Comparison of ENCODE assay signal across 11 cellular contexts in genomic region chr20:49889245-49889942, GRCh38. TPM values are rescaled to one million over a fixed set of nuclear protein-coding genes. Genes with fewer than 3 reads are reported as not detected.
DNase-seq lines count a peak whose midpoint lies in the region; ATAC-seq, FAIRE-seq and TF ChIP-seq lines count a peak whose summit lies in the region.
"Had no signal": no experiment of that assay in that cellular context is flagged by ENCODE, and none has a peak within 500 bp of the region (broad histone marks: within the 10 kb centered on the region; RNA-seq: fewer than 3 reads in every experiment).

No MANE protein-coding gene starts in this region.

- no peaks in the 10 kb centered on the region for H3K9me3 ChIP-seq in Caco-2
- H3K9me3 ChIP-seq in PC-9 (ENCODE audit: insufficient read depth, low read depth) = no peaks in the 10 kb centered on the region
- no peaks in the 10 kb centered on the region for H3K9me3 ChIP-seq in pancreas
- H3K9me3 ChIP-seq: tibial nerve had no signal

- DNase-seq in Caco-2 = no peak
- no peak for DNase-seq in PC-9
- DNase-seq in dorsolateral prefrontal cortex = peak in 1 of 10 donors; percentile 26
- DNase-seq in pancreas = peak in 2 of 6 donors; percentile 42 to 56
- no peak for DNase-seq in medulla oblongata (ENCODE audit: extremely low spot score)
- DNase-seq in KG1 (lab: John Stamatoyannopoulos, UW) = no peak
- DNase-seq: activated gamma-delta T cell had no signal

- POLR2A ChIA-PET in Caco-2 (lab: Charles Lee) (interaction anchor here (0.6 kb wide), 1 partner anchor 27 kb away, joined by 9 read pairs; no protein-coding TSS in a partner anchor), PC-9 (lab: Charles Lee; ENCODE audit: unreplicated experiment) (no interaction called here)

- intact Hi-C loops in Caco-2 (cut with micrococcal nuclease; ENCODE audit: unreplicated experiment) (no loop called here), PC-9 (cut with micrococcal nuclease; ENCODE audit: unreplicated experiment) (loop anchor here (5.0 kb wide), 1 partner anchor 117 kb away; no protein-coding TSS in a partner anchor), dorsolateral prefrontal cortex (cut with DNase I) (loop anchor here (2.0 to 5.0 kb wide), 6 partner anchors 19 to 557 kb away; partner anchors contain the start of gene B4GALT5 (in 1 of the 2)), pancreas (cut with DNase I) (no loop called here)

- FAIRE-seq in pancreas (lab: Jason Lieb, UNC) = no peak

- 48% methylated on average over 5 of the region's 5 CpGs for WGBS in pancreas, 2 donors

- H3K4me3 Mint-ChIP-seq in Caco-2 (ENCODE audit: unreplicated experiment) = no peak overlapping the region
- H3K4me3 Mint-ChIP-seq: activated CD4-positive, alpha-beta T cell treated with anti-CD3 and anti-CD28 coated beads, Interleukin-2, amount 10 ng/mL, durations not matched to agents 7 days and 5 days had no signal

- no TSS peak for BruUV-seq in Caco-2 (replicated peaks; lab: Mats Ljungman, UMichigan)
- no TSS peak for BruUV-seq in PC-9 (replicated peaks; lab: Mats Ljungman, UMichigan)

- no peaks in the 10 kb centered on the region for H3K4me1 ChIP-seq in Caco-2
- H3K4me1 ChIP-seq in PC-9 (replicated peaks; ENCODE audit: insufficient read depth) = peaks cover 44% of the 10 kb centered on the region
- H3K4me1 ChIP-seq in pancreas = peaks cover 14 to 20% (median 19%) of the 10 kb centered on the region in 3 donors

- H4K20me1 ChIP-seq in PC-9 (ENCODE audit: insufficient read depth) = no peaks in the 10 kb centered on the region

- no peaks in the 10 kb centered on the region for H3K9me3 Mint-ChIP-seq in Caco-2 (ENCODE audit: unreplicated experiment)
- H3K9me3 Mint-ChIP-seq: activated CD4-positive, alpha-beta T cell treated with anti-CD3 and anti-CD28 coated beads, Interleukin-2, amount 10 ng/mL, durations not matched to agents 7 days and 5 days had no signal

- no peak overlapping the region for H3K4me3 ChIP-seq in Caco-2 (ENCODE audit: low read depth, low read length)
- H3K4me3 ChIP-seq in PC-9 = no peak overlapping the region
- H3K4me3 ChIP-seq in dorsolateral prefrontal cortex = no peak overlapping the region
- no peak overlapping the region for H3K4me3 ChIP-seq in pancreas
- H3K4me3 ChIP-seq: tibial nerve had no signal

- peak overlapping the region; percentile 37 for H3K4me2 ChIP-seq in PC-9

- CTCF ChIA-PET in Caco-2 (lab: Charles Lee) (interaction anchor here (1.0 to 2.0 kb wide), 6 partner anchors 12 to 279 kb away, joined by 3 to 24 read pairs (median 4); no protein-coding TSS in a partner anchor), PC-9 (lab: Charles Lee) (interaction anchor here (0.5 to 1.1 kb wide), 5 partner anchors 45 to 230 kb away, joined by 3 to 8 read pairs (median 3); no protein-coding TSS in a partner anchor)

- H3K36me3 Mint-ChIP-seq in Caco-2 (ENCODE audit: insufficient read depth, unreplicated experiment) = peaks cover 29% of the 10 kb centered on the region

- H2AFZ ChIP-seq in PC-9 = no peak overlapping the region

- no peaks in the 10 kb centered on the region for H3K9me2 ChIP-seq in PC-9 (ENCODE audit: insufficient read depth)

- H3K79me2 ChIP-seq in PC-9 (ENCODE audit: low read depth) = no peaks in the 10 kb centered on the region

- H3K27ac Mint-ChIP-seq in Caco-2 (ENCODE audit: unreplicated experiment) = peak overlapping the region; percentile 14

- H3K27me3 ChIP-seq in Caco-2 (replicated peaks; ENCODE audit: control insufficient read depth, insufficient read depth, low read length) (no peaks in the 10 kb centered on the region), PC-9 (ENCODE audit: insufficient read depth, low read depth) (no peaks in the 10 kb centered on the region), dorsolateral prefrontal cortex (no peaks in the 10 kb centered on the region), pancreas (no peaks in the 10 kb centered on the region)
- H3K27me3 ChIP-seq: tibial nerve had no signal

- no peaks in the 10 kb centered on the region for H3K27me3 Mint-ChIP-seq in Caco-2 (ENCODE audit: insufficient read depth, unreplicated experiment)
- H3K27me3 Mint-ChIP-seq: activated CD4-positive, alpha-beta T cell treated with anti-CD3 and anti-CD28 coated beads, Interleukin-2, amount 10 ng/mL, durations not matched to agents 7 days and 5 days had no signal

- H3F3A ChIP-seq in PC-9 (ENCODE audit: insufficient read depth, low read depth) = peaks cover 38% of the 10 kb centered on the region

- H3K27ac ChIP-seq in PC-9 (peak overlapping the region; percentile 7; the same call in 1 of the 2 replicates), dorsolateral prefrontal cortex (peak overlapping the region in 58 of 59 donors; percentile 55 to 100 (median 96)), pancreas (peak overlapping the region in 2 of 4 donors; percentile 12 to 45)

- H3K36me3 ChIP-seq in Caco-2 (ENCODE audit: control insufficient read depth, insufficient read depth, low read length) (no peaks in the 10 kb centered on the region; the same call in 1 of the 2 replicates), PC-9 (ENCODE audit: low read depth) (peaks cover 10% of the 10 kb centered on the region; the same call in 1 of the 2 replicates), pancreas (peaks cover 0 to 8% (median 0%) of the 10 kb centered on the region in 3 donors)

- H3K4me1 Mint-ChIP-seq in Caco-2 (ENCODE audit: low read depth, unreplicated experiment) = peaks cover 15% of the 10 kb centered on the region

- ATAC-seq in pancreas (peak; percentile 39 to 69 (median 49)), HG03108 (IDR thresholded peaks at IDR 0.05; ENCODE audit: unreplicated experiment) (no peak), HG02840 (IDR thresholded peaks at IDR 0.05; ENCODE audit: low FRiP score, unreplicated experiment) (no peak)

- TF ChIP-seq CTCF in Caco-2 (IDR thresholded peaks at IDR 0.05; ENCODE audit: insufficient read depth in 1 of 2, low read depth in 1 of 2, low read length in 1 of 2, severe bottlenecking in 1 of 2, unreplicated experiment in 1 of 2) (no peak), PC-9 (conservative IDR thresholded peaks at IDR 0.05) (no peak), dorsolateral prefrontal cortex (IDR thresholded peaks at IDR 0.05 in 54 of 56, conservative IDR thresholded peaks at IDR 0.05 in 2 of 56; ENCODE audit: low read depth in 1 of 56, partially characterized antibody in 56 of 56) (no peak), pancreas (IDR thresholded peaks at IDR 0.05) (no peak)

RNA-seq across cellular contexts. Expression of gene SPATA2, which starts 25.9 kb away (rescaled TPM):
- total RNA-seq in Caco-2 (2022) (29.0 TPM in 2 replicates), PC-9 (2021) (7.3 and 10.9 TPM in 2 replicates), dorsolateral prefrontal cortex (10 to 100 TPM; 23.0 to 60.6 (median 41.6) TPM), pancreas (1 to 10 TPM; 3.9 to 7.0 (median 4.6) TPM)
- polyA plus RNA-seq in pancreas = 1 to 10 TPM; 4.0 to 5.8 TPM

RNA-seq across cellular contexts. Expression of gene RNF114, which starts 46.8 kb away (rescaled TPM):
- total RNA-seq in Caco-2 (2022) = 146 and 154 TPM in 2 replicates
- total RNA-seq in PC-9 (2021) = 92.5 and 125 TPM in 2 replicates
- 10 to 100 TPM; 47.5 to 93.9 (median 61.7) TPM for total RNA-seq in dorsolateral prefrontal cortex
- total RNA-seq in pancreas = 10 to 100 TPM; 37.1 to 61.9 (median 47.0) TPM
- polyA plus RNA-seq in pancreas = 10 to 100 TPM; 33.3 to 41.2 TPM

Comparison
In these comparisons a context has a peak if more than half of its experiments do, and no peak if none do; other contexts are left out.
1. ATAC-seq: peak in pancreas (4 of 4); none in HG03108 (single experiment) and HG02840 (single experiment).
2. intact Hi-C loops: an anchor here in PC-9 (5.0 kb wide) and dorsolateral prefrontal cortex (2.0 to 5.0 kb wide); none called in Caco-2 and pancreas.